23 cellular contexts compared by ENCODE assay signal in genomic region chr14:25371053-25371452, GRCh38.
DNase-seq lines count a peak whose midpoint lies in the region; ATAC-seq and TF ChIP-seq lines count a peak whose summit lies in the region.
"Had no signal": no experiment of that assay in that cellular context is flagged by ENCODE, and none has a peak within 500 bp of the region (broad histone marks: within the 10 kb centered on the region; RNA-seq: fewer than 3 reads in every experiment).

No MANE protein-coding gene starts in this region.

- no peaks in the 10 kb centered on the region for H3K27me3 Mint-ChIP-seq in stimulated activated naive B cell treated with anti-CD40 and anti-IgM and Interleukin-4, amounts not matched to agents 10 μg/mL and 1 μg/mL and 100 μg/mL, for 72 hours
- H3K27me3 Mint-ChIP-seq: B cell; CD4-positive, CD25-positive, alpha-beta regulatory T cell had no signal

- H3K9me3 Mint-ChIP-seq in stimulated activated naive B cell treated with anti-CD40 and anti-IgM and Interleukin-4, amounts not matched to agents 10 μg/mL and 1 μg/mL and 100 μg/mL, for 72 hours = peaks cover 6 to 15% of the 10 kb centered on the region in 2 donors

- H3K27me3 ChIP-seq in thyroid gland (no peaks in the 10 kb centered on the region), upper lobe of right lung (no peaks in the 10 kb centered on the region)
- H3K27me3 ChIP-seq: MG63, SJCRH30 had no signal

- H3K36me3 ChIP-seq in thyroid gland = no peaks in the 10 kb centered on the region
- H3K36me3 ChIP-seq in upper lobe of right lung = no peaks in the 10 kb centered on the region
- H3K36me3 ChIP-seq: MG63, SJCRH30 had no signal

- H3K4me1 ChIP-seq in thyroid gland (peaks cover 20 to 35% of the 10 kb centered on the region in 2 donors), upper lobe of right lung (no peaks in the 10 kb centered on the region)
- H3K4me1 ChIP-seq: Caco-2, SJCRH30 had no signal

- H3K9me3 ChIP-seq in thyroid gland = no peaks in the 10 kb centered on the region
- H3K9me3 ChIP-seq in upper lobe of right lung = no peaks in the 10 kb centered on the region
- H3K9me3 ChIP-seq: Caco-2, MG63, SJCRH30 had no signal

- H3K27ac Mint-ChIP-seq in stimulated activated naive B cell treated with anti-CD40 and anti-IgM and Interleukin-4, amounts not matched to agents 10 μg/mL and 1 μg/mL and 100 μg/mL, for 72 hours = no peak overlapping the region
- H3K27ac Mint-ChIP-seq: B cell; CD4-positive, CD25-positive, alpha-beta regulatory T cell; H9 had no signal

- H3K4me3 ChIP-seq in thyroid gland (replicated peaks in 1 of 3) (no peak overlapping the region), upper lobe of right lung (no peak overlapping the region)
- H3K4me3 ChIP-seq: MG63, PC-9, SJCRH30 had no signal

- H3K36me3 Mint-ChIP-seq in stimulated activated naive B cell treated with anti-CD40 and anti-IgM and Interleukin-4, amounts not matched to agents 10 μg/mL and 1 μg/mL and 100 μg/mL, for 72 hours = no peaks in the 10 kb centered on the region
- H3K36me3 Mint-ChIP-seq: CD4-positive, CD25-positive, alpha-beta regulatory T cell had no signal

- H3K27ac ChIP-seq in thyroid gland (peak overlapping the region; percentile 2 to 71 (median 62)), upper lobe of right lung (no peak overlapping the region)
- H3K27ac ChIP-seq: KMS-11, PC-9, RWPE1, SJCRH30 had no signal

- DNase-seq in SIG-M5 treated with dmso at 0.1 percent for 504 hours (lab: John Stamatoyannopoulos, UW; ENCODE audit: unreplicated experiment) (peak; percentile 46), SIG-M5 (lab: John Stamatoyannopoulos, UW) (no peak), NCI-H510A (lab: John Stamatoyannopoulos, UW) (peak; percentile 3), iPS-NIHi11 (ENCODE audit: low spot score) (peak; percentile 18), thyroid gland (peak; percentile 23 to 29), upper lobe of right lung (no peak)
- DNase-seq in stimulated activated naive B cell treated with anti-CD40 and anti-IgM and Interleukin-4, amounts not matched to agents 10 μg/mL and 1 μg/mL and 100 μg/mL, for 72 hours = no peak
- DNase-seq: Caco-2; CD4-positive, CD25-positive, alpha-beta regulatory T cell; DMS153; H9; MG63; NCI-H1048; NCI-H1436 treated with DMSO at 0.1 percent for 48 hours; NCI-H2029; NCI-H524; NCI-H82; SJCRH30 had no signal

- H3K4me1 Mint-ChIP-seq in stimulated activated naive B cell treated with anti-CD40 and anti-IgM and Interleukin-4, amounts not matched to agents 10 μg/mL and 1 μg/mL and 100 μg/mL, for 72 hours = no peaks in the 10 kb centered on the region
- H3K4me1 Mint-ChIP-seq: B cell; CD4-positive, CD25-positive, alpha-beta regulatory T cell had no signal

- TF ChIP-seq CTCF in thyroid gland (IDR thresholded peaks at IDR 0.05) (no peak), upper lobe of right lung (IDR thresholded peaks at IDR 0.05) (no peak)

- 22 to 36% methylated on average over 1 of the region's 1 CpG for WGBS in thyroid gland, 2 donors

- ATAC-seq in GM18517 (IDR thresholded peaks at IDR 0.05; ENCODE audit: unreplicated experiment) (no peak), upper lobe of right lung (no peak)
- no peak for ATAC-seq in stimulated activated naive B cell treated with anti-CD40 and anti-IgM and Interleukin-4, amounts not matched to agents 10 μg/mL and 1 μg/mL and 100 μg/mL, for 72 hours (replicated peaks)

- TF ChIP-seq POLR2A in thyroid gland (IDR thresholded peaks at IDR 0.05) = no peak

- intact Hi-C loops in thyroid gland (cut with DNase I) (no loop called here), upper lobe of right lung (cut with DNase I) (no loop called here)

- H3K4me3 Mint-ChIP-seq in stimulated activated naive B cell treated with anti-CD40 and anti-IgM and Interleukin-4, amounts not matched to agents 10 μg/mL and 1 μg/mL and 100 μg/mL, for 72 hours = no peak overlapping the region
- H3K4me3 Mint-ChIP-seq: B cell; CD4-positive, CD25-positive, alpha-beta regulatory T cell; H9 had no signal

Comparison
In these comparisons a context has a peak if more than half of its experiments do, and no peak if none do; other contexts are left out.
1. DNase-seq: peak in SIG-M5 treated with dmso at 0.1 percent for 504 hours (single experiment), NCI-H510A (single experiment), iPS-NIHi11 (single experiment) and thyroid gland (2 of 2); none in SIG-M5 (single experiment), upper lobe of right lung (single experiment) and stimulated activated naive B cell treated with anti-CD40 and anti-IgM and Interleukin-4, amounts not matched to agents 10 μg/mL and 1 μg/mL and 100 μg/mL, for 72 hours (single experiment).